15 cellular contexts compared by ENCODE assay signal in genomic region chr13:42073683-42074082, GRCh38. TPM values are rescaled to one million over a fixed set of nuclear protein-coding genes. Genes with fewer than 3 reads are reported as not detected.
DNase-seq lines count a peak whose midpoint lies in the region; TF ChIP-seq lines count a peak whose summit lies in the region.
"Had no signal": no experiment of that assay in that cellular context is flagged by ENCODE, and none has a peak within 500 bp of the region (broad histone marks: within the 10 kb centered on the region; RNA-seq: fewer than 3 reads in every experiment).

No MANE protein-coding gene starts in this region.

- H3K4me1 ChIP-seq in left ventricle myocardium inferior, result peaks cover 15% of the 10 kb centered on the region
- no peaks in the 10 kb centered on the region for H3K4me1 ChIP-seq in right atrium auricular region
- peaks cover 0 to 7% of the 10 kb centered on the region in 2 donors for H3K4me1 ChIP-seq in ascending aorta
- H3K4me1 ChIP-seq: HAP-1 had no signal

- H3K27me3 ChIP-seq in left ventricle myocardium inferior (ENCODE audit: low read depth), result no peaks in the 10 kb centered on the region
- no peaks in the 10 kb centered on the region for H3K27me3 ChIP-seq in right atrium auricular region
- H3K27me3 ChIP-seq in brain microvascular endothelial cell (replicated peaks), result no peaks in the 10 kb centered on the region
- no peaks in the 10 kb centered on the region for H3K27me3 ChIP-seq in ascending aorta
- H3K27me3 ChIP-seq: BLaER1 treated with 17β-estradiol and CSF1 and Interleukin-3, amounts not matched to agents 10 nM and 100 nM had no signal

- H3K27ac ChIP-seq in left ventricle myocardium inferior (replicated peaks) (peak overlapping the region; percentile 28), right atrium auricular region (no peak overlapping the region), brain microvascular endothelial cell (peak overlapping the region; percentile 7), ascending aorta (no peak overlapping the region)
- H3K27ac ChIP-seq: BLaER1 treated with 17β-estradiol and CSF1 and Interleukin-3, amounts not matched to agents 10 nM and 100 nM had no signal

- TF ChIP-seq CTCF in left ventricle myocardium inferior (IDR thresholded peaks at IDR 0.05; ENCODE audit: borderline replicate concordance) (no peak), right atrium auricular region (IDR thresholded peaks at IDR 0.05) (no peak), brain microvascular endothelial cell (IDR thresholded peaks at IDR 0.05; ENCODE audit: low read depth, low read length, missing control alignments) (no peak), fibroblast of pulmonary artery (IDR thresholded peaks at IDR 0.05; ENCODE audit: low read length, missing control alignments) (no peak), ascending aorta (IDR thresholded peaks at IDR 0.05) (no peak)

- in situ Hi-C loops in brain microvascular endothelial cell (cut with HindIII; ENCODE audit: low pct_ligation_motif_present, low sequenced_read_pairs), result no loop called here

- no peak for DNase-seq in left ventricle myocardium inferior
- no peak for DNase-seq in right atrium auricular region (ENCODE audit: low spot score)
- peak; percentile 52 for DNase-seq in brain microvascular endothelial cell
- peak; percentile 24 for DNase-seq in fibroblast of pulmonary artery (ENCODE audit: low read depth)
- DNase-seq in erythroblast (lab: John Stamatoyannopoulos, UW), result no peak
- no peak for DNase-seq in stimulated activated CD8-positive, alpha-beta memory T cell treated with anti-CD3 and anti-CD28 coated beads, Interleukin-4, amount 100 ng/mL, for 48 hours
- no peak for DNase-seq in ascending aorta (ENCODE audit: low spot score in 2 of 2)
- no peak for DNase-seq in activated effector memory CD4-positive, alpha-beta T cell treated with anti-CD3 and anti-CD28 coated beads, Interleukin-2, amount 50 U/mL, for 16 hours
- DNase-seq: ACHN; CD4-positive, CD25-positive, alpha-beta regulatory T cell; DMS79; GF-D8; GOT3 had no signal

- H3K9me3 ChIP-seq in left ventricle myocardium inferior (replicated peaks), result no peaks in the 10 kb centered on the region
- H3K9me3 ChIP-seq in right atrium auricular region, result no peaks in the 10 kb centered on the region
- H3K9me3 ChIP-seq in ascending aorta, result no peaks in the 10 kb centered on the region
- H3K9me3 ChIP-seq: HAP-1 had no signal

- no peak for TF ChIP-seq POLR2A in erythroblast (IDR thresholded peaks at IDR 0.05; ENCODE audit: low read length)

- H3K36me3 ChIP-seq in left ventricle myocardium inferior (no peaks in the 10 kb centered on the region), right atrium auricular region (no peaks in the 10 kb centered on the region), brain microvascular endothelial cell (replicated peaks) (no peaks in the 10 kb centered on the region), ascending aorta (no peaks in the 10 kb centered on the region)
- H3K36me3 ChIP-seq: HAP-1 had no signal

- intact Hi-C loops in left ventricle myocardium inferior (cut with micrococcal nuclease) (no loop called here), ascending aorta (cut with DNase I) (no loop called here)

- H3K4me3 ChIP-seq in left ventricle myocardium inferior, result no peak overlapping the region
- no peak overlapping the region for H3K4me3 ChIP-seq in right atrium auricular region
- no peak overlapping the region for H3K4me3 ChIP-seq in brain microvascular endothelial cell (ENCODE audit: low read depth, low read length)
- no peak overlapping the region for H3K4me3 ChIP-seq in fibroblast of pulmonary artery (replicated peaks; ENCODE audit: low read depth, low read length)
- H3K4me3 ChIP-seq in ascending aorta, result no peak overlapping the region
- H3K4me3 ChIP-seq: BLaER1 treated with 17β-estradiol and CSF1 and Interleukin-3, amounts not matched to agents 10 nM and 100 nM; HAP-1 had no signal

RNA-seq across cellular contexts. Expression of gene DGKH, which starts 25.2 kb away (rescaled TPM):
- total RNA-seq in left ventricle myocardium inferior, result 4.8 TPM
- 1 to 10 TPM; 4.1 to 6.6 TPM for total RNA-seq in right atrium auricular region
- 16.0 TPM for total RNA-seq in ascending aorta

Comparison
In these comparisons a context has a peak if more than half of its experiments do, and no peak if none do; other contexts are left out.
1. H3K27ac ChIP-seq: peak in left ventricle myocardium inferior (single experiment) and brain microvascular endothelial cell (single experiment); none in right atrium auricular region (0 of 2) and ascending aorta (0 of 2).
2. DNase-seq: peak in brain microvascular endothelial cell (single experiment) and fibroblast of pulmonary artery (single experiment); none in left ventricle myocardium inferior (single experiment), right atrium auricular region (single experiment), erythroblast (0 of 2), stimulated activated CD8-positive, alpha-beta memory T cell treated with anti-CD3 and anti-CD28 coated beads, Interleukin-4, amount 100 ng/mL, for 48 hours (single experiment), ascending aorta (0 of 2) and activated effector memory CD4-positive, alpha-beta T cell treated with anti-CD3 and anti-CD28 coated beads, Interleukin-2, amount 50 U/mL, for 16 hours (single experiment).